Comparison of ENCODE assay signal across 28 cellular contexts in genomic region chr12:62296001-62296400, GRCh38. TPM values are rescaled to one million over a fixed set of nuclear protein-coding genes. Genes with fewer than 3 reads are reported as not detected.
DNase-seq lines count a peak whose midpoint lies in the region; ATAC-seq lines count a peak whose summit lies in the region.
"Had no signal": no experiment of that assay in that cellular context is flagged by ENCODE, and none has a peak within 500 bp of the region (broad histone marks: within the 10 kb centered on the region; RNA-seq: fewer than 3 reads in every experiment).

No MANE protein-coding gene starts in this region.

- H3K9ac ChIP-seq in BLaER1, result no peak overlapping the region

- peaks cover 6% of the 10 kb centered on the region for H3K9me3 Mint-ChIP-seq in activated CD4-positive, alpha-beta T cell treated with anti-CD3 and anti-CD28 coated beads for 36 hours (ENCODE audit: low read depth)
- peaks cover 1% of the 10 kb centered on the region for H3K9me3 Mint-ChIP-seq in activated T-helper 1 cell treated with anti-CD3 and anti-CD28 coated beads, Interleukin-12 subunit alpha, Interleukin-12 subunit beta, Interleukin-2, Interleukin-4 antibody, amounts not matched to agents 30 ng/mL and 10 ng/mL and 1 ng/mL, durations not matched to agents 14 hours and 24 hours and 36 hours
- H3K9me3 Mint-ChIP-seq in memory B cell, result peaks cover 2% of the 10 kb centered on the region
- H3K9me3 Mint-ChIP-seq: activated B cell treated with CpG ODN at 0.5 μM for 24 hours had no signal

- no peak for ATAC-seq in activated CD4-positive, alpha-beta T cell treated with anti-CD3 and anti-CD28 coated beads for 36 hours
- ATAC-seq in memory B cell (ENCODE audit: low read depth) (no peak), GM21515 (IDR thresholded peaks at IDR 0.05; ENCODE audit: unreplicated experiment) (no peak)
- ATAC-seq: gastrocnemius medialis, HCT116 had no signal

- peak overlapping the region; percentile 48 for H3K27ac Mint-ChIP-seq in activated CD4-positive, alpha-beta T cell treated with anti-CD3 and anti-CD28 coated beads for 36 hours
- peak overlapping the region; percentile 1 for H3K27ac Mint-ChIP-seq in activated T-helper 1 cell treated with anti-CD3 and anti-CD28 coated beads, Interleukin-12 subunit alpha, Interleukin-12 subunit beta, Interleukin-2, Interleukin-4 antibody, amounts not matched to agents 30 ng/mL and 10 ng/mL and 1 ng/mL, durations not matched to agents 14 hours and 24 hours and 36 hours
- peak overlapping the region; percentile 46 for H3K27ac Mint-ChIP-seq in memory B cell
- H3K27ac Mint-ChIP-seq: type B pancreatic cell had no signal

- no peak overlapping the region for H3K4me3 Mint-ChIP-seq in activated CD4-positive, alpha-beta T cell treated with anti-CD3 and anti-CD28 coated beads for 36 hours
- no peak overlapping the region for H3K4me3 Mint-ChIP-seq in activated T-helper 1 cell treated with anti-CD3 and anti-CD28 coated beads, Interleukin-12 subunit alpha, Interleukin-12 subunit beta, Interleukin-2, Interleukin-4 antibody, amounts not matched to agents 30 ng/mL and 10 ng/mL and 1 ng/mL, durations not matched to agents 14 hours and 24 hours and 36 hours
- H3K4me3 Mint-ChIP-seq in memory B cell, result no peak overlapping the region
- H3K4me3 Mint-ChIP-seq: activated B cell treated with CpG ODN at 0.5 μM for 24 hours, naive B cell, type B pancreatic cell had no signal

- no peak overlapping the region for H3K27ac ChIP-seq in BLaER1
- H3K27ac ChIP-seq: C4-2B, gastrocnemius medialis, Peyer's patch had no signal

- no peaks in the 10 kb centered on the region for H3K27me3 ChIP-seq in BLaER1
- H3K27me3 ChIP-seq: gastrocnemius medialis, Peyer's patch had no signal

- H3K4me1 Mint-ChIP-seq in activated CD4-positive, alpha-beta T cell treated with anti-CD3 and anti-CD28 coated beads for 36 hours, result peaks cover 70% of the 10 kb centered on the region
- H3K4me1 Mint-ChIP-seq in activated T-helper 1 cell treated with anti-CD3 and anti-CD28 coated beads, Interleukin-12 subunit alpha, Interleukin-12 subunit beta, Interleukin-2, Interleukin-4 antibody, amounts not matched to agents 30 ng/mL and 10 ng/mL and 1 ng/mL, durations not matched to agents 14 hours and 24 hours and 36 hours (ENCODE audit: low read depth), result peaks cover 63% of the 10 kb centered on the region
- peaks cover 33% of the 10 kb centered on the region for H3K4me1 Mint-ChIP-seq in memory B cell

- peaks cover 26% of the 10 kb centered on the region for H3K4me1 ChIP-seq in BLaER1

- CTCF ChIA-PET in activated CD4-positive, alpha-beta T cell treated with anti-CD3 and anti-CD28 coated beads for 36 hours (lab: Charles Lee), result no interaction called here

- H3K36me3 ChIP-seq in BLaER1, result peaks cover 68% of the 10 kb centered on the region

- H4K20me1 ChIP-seq in BLaER1, result peaks cover 27% of the 10 kb centered on the region

- no peak for DNase-seq in activated CD4-positive, alpha-beta T cell treated with anti-CD3 and anti-CD28 coated beads for 36 hours
- no peak for DNase-seq in activated CD4-positive, alpha-beta T cell treated with anti-CD3 and anti-CD28 coated beads, Interleukin-2, amount 50 U/mL, for 4 hours
- no peak for DNase-seq in activated T-helper 1 cell treated with anti-CD3 and anti-CD28 coated beads, Interleukin-12 subunit alpha, Interleukin-12 subunit beta, Interleukin-2, Interleukin-4 antibody, amounts not matched to agents 30 ng/mL and 10 ng/mL and 1 ng/mL, durations not matched to agents 14 hours and 24 hours and 36 hours (ENCODE audit: low spot score)
- no peak for DNase-seq in memory B cell (ENCODE audit: low spot score in 2 of 2)
- DNase-seq in activated effector memory CD4-positive, alpha-beta T cell treated with Interleukin-2 at 50 U/mL for 16 hours, result no peak
- DNase-seq in NCI-H226, result no peak
- DNase-seq: 8988T; activated B cell treated with CpG ODN at 0.5 μM for 24 hours; activated CD4-positive, alpha-beta T cell treated with anti-CD3 and anti-CD28 coated beads, Interleukin-2, amount 50 U/mL, for 48 hours; activated gamma-delta T cell treated with Interleukin-2 at 50 U/mL for 16 hours; aorta; DMS79 treated with DMSO at 0.1 percent for 48 hours; gastrocnemius medialis; GDM1; Karpas-422; kidney glomerular epithelial cell; midbrain; naive B cell; NCI-H1930; Peyer's patch; SIG-M5; stimulated activated CD4-positive, alpha-beta T cell treated with anti-CD3 and anti-CD28 coated beads, Interleukin-4, amount 100 ng/mL, for 24 hours; T-helper 9 cell had no signal

- H3K4me2 ChIP-seq in BLaER1, result peak overlapping the region; percentile 51; the same call in 1 of the 2 replicates

- H3K36me3 Mint-ChIP-seq in activated CD4-positive, alpha-beta T cell treated with anti-CD3 and anti-CD28 coated beads for 36 hours (ENCODE audit: low read depth), result peaks cover 69% of the 10 kb centered on the region
- H3K36me3 Mint-ChIP-seq in activated T-helper 1 cell treated with anti-CD3 and anti-CD28 coated beads, Interleukin-12 subunit alpha, Interleukin-12 subunit beta, Interleukin-2, Interleukin-4 antibody, amounts not matched to agents 30 ng/mL and 10 ng/mL and 1 ng/mL, durations not matched to agents 14 hours and 24 hours and 36 hours (ENCODE audit: low read depth), result peaks cover 54% of the 10 kb centered on the region
- peaks cover 50% of the 10 kb centered on the region for H3K36me3 Mint-ChIP-seq in memory B cell

- no peaks in the 10 kb centered on the region for H3K27me3 Mint-ChIP-seq in activated CD4-positive, alpha-beta T cell treated with anti-CD3 and anti-CD28 coated beads for 36 hours
- H3K27me3 Mint-ChIP-seq in activated T-helper 1 cell treated with anti-CD3 and anti-CD28 coated beads, Interleukin-12 subunit alpha, Interleukin-12 subunit beta, Interleukin-2, Interleukin-4 antibody, amounts not matched to agents 30 ng/mL and 10 ng/mL and 1 ng/mL, durations not matched to agents 14 hours and 24 hours and 36 hours (ENCODE audit: insufficient read depth), result no peaks in the 10 kb centered on the region
- no peaks in the 10 kb centered on the region for H3K27me3 Mint-ChIP-seq in memory B cell
- H3K27me3 Mint-ChIP-seq: activated B cell treated with CpG ODN at 0.5 μM for 24 hours, naive B cell, type B pancreatic cell had no signal

- intact Hi-C loops in activated CD4-positive, alpha-beta T cell treated with anti-CD3 and anti-CD28 coated beads for 36 hours (cut with DNase I, micrococcal nuclease), result no loop called here
- intact Hi-C loops in activated T-helper 1 cell treated with anti-CD3 and anti-CD28 coated beads, Interleukin-12 subunit alpha, Interleukin-12 subunit beta, Interleukin-2, Interleukin-4 antibody, amounts not matched to agents 30 ng/mL and 10 ng/mL and 1 ng/mL, durations not matched to agents 14 hours and 24 hours and 36 hours (cut with micrococcal nuclease), result no loop called here

- POLR2A ChIA-PET in activated CD4-positive, alpha-beta T cell treated with anti-CD3 and anti-CD28 coated beads for 36 hours (lab: Charles Lee), result no interaction called here

- no peak overlapping the region for H3K4me3 ChIP-seq in BLaER1
- H3K4me3 ChIP-seq: gastrocnemius medialis, Peyer's patch had no signal

- H3K9me3 ChIP-seq in BLaER1, result peaks cover 38% of the 10 kb centered on the region
- H3K9me3 ChIP-seq: gastrocnemius medialis had no signal

RNA-seq across cellular contexts. Expression of gene USP15, which starts 35.8 kb away (rescaled TPM):
- 10 to 100 TPM; 87.2 to 98.0 TPM for total RNA-seq in activated CD4-positive, alpha-beta T cell treated with anti-CD3 and anti-CD28 coated beads for 36 hours
- total RNA-seq in activated T-helper 1 cell treated with anti-CD3 and anti-CD28 coated beads, Interleukin-12 subunit alpha, Interleukin-12 subunit beta, Interleukin-2, Interleukin-4 antibody, amounts not matched to agents 30 ng/mL and 10 ng/mL and 1 ng/mL, durations not matched to agents 14 hours and 24 hours and 36 hours, result 100 and 110 TPM in 2 replicates
